Comparison of ENCODE assay signal across 25 cellular contexts in the genomic region with DNA sequence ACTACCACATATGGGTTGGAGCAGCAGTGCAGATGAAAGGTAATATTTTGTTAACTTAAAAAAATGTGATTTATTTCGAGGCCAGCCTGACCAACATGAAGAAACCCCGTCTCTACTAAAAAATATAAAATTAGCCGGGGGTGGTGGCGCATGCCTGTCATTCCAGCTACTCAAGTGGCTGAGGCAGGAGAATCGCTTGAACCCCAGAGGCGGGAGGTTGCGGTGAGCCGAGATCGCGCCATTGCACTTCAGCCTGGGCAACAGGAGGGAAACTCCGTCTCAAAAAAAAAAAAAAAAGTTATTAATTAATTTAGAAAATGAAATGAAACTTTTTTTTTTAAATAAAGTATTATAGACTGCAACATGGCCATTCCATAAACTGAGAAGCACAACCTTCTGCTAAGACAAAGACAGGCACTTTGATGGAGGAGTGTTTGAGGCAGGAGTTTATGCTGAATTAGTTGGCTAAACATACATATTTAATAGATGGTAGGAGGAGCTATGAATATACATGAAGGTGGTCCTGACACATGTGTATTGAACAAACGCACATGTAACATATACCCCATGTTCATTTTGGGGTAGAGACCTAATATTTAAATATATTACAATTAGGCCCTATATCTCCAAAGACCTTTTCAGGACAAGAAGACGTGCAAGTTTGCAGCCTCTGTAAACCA.
"Had no signal": no experiment of that assay in that cellular context is flagged by ENCODE, and none has a peak within 500 bp of the region (broad histone marks: within the 10 kb centered on the region; RNA-seq: fewer than 3 reads in every experiment).

No MANE protein-coding gene starts in this region.

- H3K4me1 ChIP-seq: colonic mucosa, esophagus squamous epithelium, gastrocnemius medialis, heart right ventricle, left lung, lower lobe of right lung had no signal

- H3K27ac ChIP-seq: colonic mucosa, esophagus squamous epithelium, gastrocnemius medialis, heart right ventricle, left lung, lower lobe of right lung had no signal

- H3K36me3 ChIP-seq: colonic mucosa, esophagus squamous epithelium, gastrocnemius medialis, heart right ventricle, left lung, lower lobe of right lung had no signal

- FAIRE-seq: endometrium, islet of Langerhans, keratinocyte had no signal

- H3K4me3 ChIP-seq: colonic mucosa, esophagus squamous epithelium, gastrocnemius medialis, heart right ventricle, left lung, lower lobe of right lung, mucosa of descending colon had no signal

- H3K27me3 ChIP-seq: colonic mucosa, esophagus squamous epithelium, gastrocnemius medialis, heart right ventricle, left lung had no signal

- DNase-seq: colonic mucosa; cortex of kidney; effector CD8-positive, alpha-beta T cell; effector memory CD8-positive, alpha-beta T cell; endodermal cell; erythroblast; esophagus squamous epithelium; foreskin fibroblast; foreskin melanocyte; gastrocnemius medialis; glutamatergic neuron; head of caudate nucleus; heart right ventricle; hippocampal formation; left cardiac atrium; left ventricle myocardium superior; lower lobe of right lung; mesenchymal stem cell; mucosa of descending colon; naive B cell had no signal

- ATAC-seq: effector memory CD8-positive, alpha-beta T cell; esophagus mucosa; gastrocnemius medialis; heart right ventricle; left cardiac atrium; left lung; left ventricle myocardium superior; lower lobe of right lung; mucosa of descending colon had no signal

- H3K9me3 ChIP-seq: colonic mucosa, esophagus squamous epithelium, gastrocnemius medialis, heart right ventricle, left lung, lower lobe of right lung, mucosa of descending colon had no signal
